8 cellular contexts compared by ENCODE assay signal in genomic region chr16:29454269-29454668, GRCh38. TPM values are rescaled to one million over a fixed set of nuclear protein-coding genes. Genes with fewer than 3 reads are reported as not detected.
DNase-seq lines count a peak whose midpoint lies in the region; ATAC-seq, FAIRE-seq and TF ChIP-seq lines count a peak whose summit lies in the region.
"Not testable (repeated sequence)": the region's sequence is repeated elsewhere in the genome, so short reads cannot be mapped to it uniquely, and the experiment has no call there.

TSS of gene BOLA2 (minus strand) at chr16:29454351. CDS start at chr16:29454253, 98 bp downstream.
TSS of gene SLX1B (plus strand) at chr16:29454533.

- H3K9ac ChIP-seq in GM23248 = not testable (repeated sequence)

- not testable (repeated sequence) for H3F3A ChIP-seq in GM23248 (ENCODE audit: insufficient read depth)

- peak; percentile 97 for FAIRE-seq in A549 (lab: Jason Lieb, UNC)

- H3K4me1 ChIP-seq in A549; GM23248 (ENCODE audit: insufficient read depth); Panc1 (ENCODE audit: control insufficient read depth, insufficient read depth, low read length); adrenal gland (replicated peaks in 1 of 2): not testable (repeated sequence)

- not testable (repeated sequence) for TF ChIP-seq RAD21 in A549 (conservative IDR thresholded peaks at IDR 0.05 in 1 of 2, IDR thresholded peaks at IDR 0.05 in 1 of 2)

- H3K79me2 ChIP-seq in GM23248 (ENCODE audit: insufficient read depth) = not testable (repeated sequence)

- not testable (repeated sequence) for H3K27me3 ChIP-seq in GM23248 (replicated peaks; ENCODE audit: insufficient read depth); Panc1 (ENCODE audit: control insufficient read depth, insufficient read depth, low read length); adrenal gland

- TF ChIP-seq POLR2A in A549 (IDR thresholded peaks at IDR 0.05; ENCODE audit: low read length); adrenal gland (IDR thresholded peaks at IDR 0.05): not testable (repeated sequence)

- CTCF ChIA-PET in A549 (lab: Yijun Ruan, JAX); Panc1 (lab: Charles Lee): not testable (repeated sequence)

- intact Hi-C loops in Panc1 (cut with micrococcal nuclease; ENCODE audit: unreplicated experiment); adrenal gland (cut with DNase I); left cardiac atrium (cut with DNase I); sciatic nerve (cut with DNase I): not testable (repeated sequence)

- BruUV-seq in Panc1 (replicated peaks; lab: Mats Ljungman, UMichigan) = not testable (repeated sequence)

- not testable (repeated sequence) for DNase-seq in A549 (ENCODE audit: low read depth in 1 of 2, low spot score in 1 of 2); GM23248; Panc1 (ENCODE audit: low read depth, low spot score); adrenal gland; left cardiac atrium; sciatic nerve (ENCODE audit: low spot score)

- no CpG with 5 or more reads among the region's 33 CpGs for WGBS in A549 (ENCODE audit: missing lambda C conversion rate)
- no CpG with 5 or more reads among the region's 33 CpGs for WGBS in GM23248 (ENCODE audit: low coverage in 1 of 2, low lambda C conversion rate in 2 of 2, missing lambda C conversion rate in 2 of 2), 2 experiments
- no CpG with 5 or more reads among the region's 33 CpGs for WGBS in adrenal gland, 4 donors

- not testable (repeated sequence) for H3K4me2 ChIP-seq in A549; GM23248 (ENCODE audit: unreplicated experiment)

- H4K20me1 ChIP-seq in GM23248 (ENCODE audit: insufficient read depth) = not testable (repeated sequence)

- not testable (repeated sequence) for H3K4me3 ChIP-seq in A549; GM23248; Panc1 (ENCODE audit: low read depth in 2 of 2, low read length in 2 of 2); adrenal gland

- H3K27ac ChIP-seq in A549; GM23248; Panc1 (ENCODE audit: low read length); adrenal gland: not testable (repeated sequence)

- TF ChIP-seq EP300 in A549 (IDR thresholded peaks at IDR 0.05) = not testable (repeated sequence)

- not testable (repeated sequence) for H3K36me3 ChIP-seq in GM23248 (ENCODE audit: low read depth); Panc1 (ENCODE audit: control insufficient read depth, insufficient read depth, low read length); adrenal gland (replicated peaks in 1 of 2)

- ATAC-seq in A549 (peak; percentile 89 to 96), GM18909 (IDR thresholded peaks at IDR 0.05; ENCODE audit: poor library complexity, unreplicated experiment) (peak; percentile 90), HG03108 (IDR thresholded peaks at IDR 0.05; ENCODE audit: unreplicated experiment) (peak; percentile 84), Panc1 (peak; percentile 94), left cardiac atrium (peak; percentile 95 to 97), sciatic nerve (peak; percentile 99)

- not testable (repeated sequence) for H3K9me3 ChIP-seq in A549; GM23248 (ENCODE audit: low read depth); Panc1 (ENCODE audit: control insufficient read depth, insufficient read depth, low read depth, low read length); adrenal gland (replicated peaks in 1 of 3)

- not testable (repeated sequence) for H2AFZ ChIP-seq in GM23248

- H3K9me2 ChIP-seq in GM23248 (ENCODE audit: insufficient read depth) = not testable (repeated sequence)

- POLR2A ChIA-PET in A549 (lab: Yijun Ruan, JAX); Panc1 (lab: Charles Lee): not testable (repeated sequence)

- in situ Hi-C loops in GM23248 (cut with MboI); Panc1 (cut with HindIII; ENCODE audit: low pct_unique_long_range_greater_than_20kb, low sequenced_read_pairs): not testable (repeated sequence)

- not testable (repeated sequence) for TF ChIP-seq CTCF in A549 (IDR thresholded peaks at IDR 0.05); Panc1 (IDR thresholded peaks at IDR 0.05); adrenal gland (IDR thresholded peaks at IDR 0.05)

RNA-seq across cellular contexts. Expression of gene BOLA2, which starts in this region (rescaled TPM):
- polyA plus RNA-seq in A549 (2011; rRNA removed) (19.3 and 25.3 TPM in 2 replicates), A549 (2017; fragmentation: RNase III; extraction: RNeasy Plus Mini Kit Qiagen cat#74134 plus additional on column Dnase treatment) (11.5 to 12.5 TPM (median 11.6 TPM) in 3 replicates), GM23248 (2016; fragmentation: Nextera tagmentation; extraction: Ambion mirVana) (7.2 and 10.5 TPM in 2 replicates), adrenal gland (10 to 100 TPM; 14.0 to 29.8 (median 24.4) TPM)
- 96.6 and 125 TPM in 2 replicates for polyA plus RNA-seq in A549 (2012; cell fraction: cytosol; rRNA removed)
- 50.2 and 67.2 TPM in 2 replicates for polyA plus RNA-seq in A549 (2012; cell fraction: nucleus; rRNA removed)
- polyA minus RNA-seq in A549 (2011; rRNA and poly(A)+ RNA removed) = 4.1 and 7.9 TPM in 2 replicates
- 5.3 and 13.9 TPM in 2 replicates for total RNA-seq in GM23248 (2014; rRNA removed; shearing (Covaris generic))
- total RNA-seq in Panc1 (2021; ENCODE audit: unreplicated experiment) (8.5 TPM), adrenal gland (10 to 100 TPM in 1 of 8 donors, 1 to 10 TPM in 7; 3.2 to 30.7 (median 8.4) TPM), left cardiac atrium (1 to 10 TPM; 1.4 to 4.2 TPM), sciatic nerve (9.5 TPM)
- 12.5 TPM for polyA plus RNA-seq in Panc1 (2012; ENCODE audit: insufficient read length)

RNA-seq across cellular contexts. Expression of gene SLX1B, which starts in this region (rescaled TPM):
- polyA plus RNA-seq in A549 (2011; rRNA removed) (15.8 and 24.6 TPM in 2 replicates), A549 (2017; fragmentation: RNase III; extraction: RNeasy Plus Mini Kit Qiagen cat#74134 plus additional on column Dnase treatment) (41.8 to 48.9 TPM (median 48.4 TPM) in 3 replicates), GM23248 (2016; fragmentation: Nextera tagmentation; extraction: Ambion mirVana) (3.7 and 20.4 TPM in 2 replicates), adrenal gland (10 to 100 TPM; 10.4 to 41.1 (median 19.3) TPM)
- 46.4 and 92.0 TPM in 2 replicates for polyA plus RNA-seq in A549 (2012; cell fraction: cytosol; rRNA removed)
- polyA plus RNA-seq in A549 (2012; cell fraction: nucleus; rRNA removed) = 122 and 239 TPM in 2 replicates
- polyA minus RNA-seq in A549 (2011; rRNA and poly(A)+ RNA removed) = 7.8 and 15.3 TPM in 2 replicates
- total RNA-seq in GM23248 (2014; rRNA removed; shearing (Covaris generic)) = 11.8 and 14.2 TPM in 2 replicates
- total RNA-seq in Panc1 (2021; ENCODE audit: unreplicated experiment) (48.3 TPM), adrenal gland (10 to 100 TPM in 7 of 8 donors, 1 to 10 TPM in 1; 2.1 to 45.7 (median 26.3) TPM), left cardiac atrium (10 to 100 TPM; 13.0 to 18.0 TPM), sciatic nerve (12.3 TPM)
- polyA plus RNA-seq in Panc1 (2012; ENCODE audit: insufficient read length) = 31.0 TPM
